Comparison of ENCODE assay signal across 10 cellular contexts in genomic region chr1:85289207-85289847, GRCh38. TPM values are rescaled to one million over a fixed set of nuclear protein-coding genes. Genes with fewer than 3 reads are reported as not detected.
A peak's percentile ranks its signal among the peaks of the same experiment; 100 is the strongest.
DNase-seq lines count a peak whose midpoint lies in the region; ATAC-seq and TF ChIP-seq lines count a peak whose summit lies in the region.
"Had no signal": no experiment of that assay in that cellular context is flagged by ENCODE, and none has a peak within 500 bp of the region (broad histone marks: within the 10 kb centered on the region; RNA-seq: fewer than 3 reads in every experiment).

No MANE protein-coding gene starts in this region.

- peak in 1 of 2 experiments; percentile 77; a peak in 1 of 4 replicates for TF ChIP-seq EP300 in SK-N-SH (IDR thresholded peaks at IDR 0.05; ENCODE audit: borderline replicate concordance in 1 of 2, low read depth in 1 of 2, low read length in 1 of 2)
- no peak for TF ChIP-seq EP300 in tibial nerve (IDR thresholded peaks at IDR 0.05)

- peak; percentile 96 for ATAC-seq in HCT116

- TF ChIP-seq POLR2A in HCT116 (IDR thresholded peaks at IDR 0.05; ENCODE audit: borderline replicate concordance, extremely low read depth, insufficient read depth, insufficient read length) (no peak), tibial nerve (IDR thresholded peaks at IDR 0.05) (no peak)

- DNase-seq in CD14-positive monocyte (ENCODE audit: low spot score), result peak; percentile 52
- peak; percentile 93 for DNase-seq in HCT116 (ENCODE audit: low read depth, low spot score)
- DNase-seq in SK-N-SH, result no peak
- DNase-seq in iris pigment epithelial cell (ENCODE audit: low read depth), result peak; percentile 97
- DNase-seq in 8988T, result no peak
- DNase-seq in tibial nerve (ENCODE audit: low spot score in 2 of 2), result no peak
- DNase-seq in BE2C, result no peak
- DNase-seq in NCI-H187 treated with DMSO at 0.1 percent for 48 hours (lab: John Stamatoyannopoulos, UW), result no peak
- DNase-seq: NCI-H1092 had no signal

- intact Hi-C loops in CD14-positive monocyte (cut with micrococcal nuclease) (loop anchor here in 1 of 2 donors (10.0 kb wide), 1 partner anchor 605 kb away; no protein-coding TSS in a partner anchor), HCT116 (cut with micrococcal nuclease) (no loop called here)

- peaks cover 10 to 50% of the 10 kb centered on the region in 2 experiments for H3K4me1 ChIP-seq in HCT116 (ENCODE audit: control insufficient read depth in 1 of 2, insufficient read depth in 2 of 2, low read length in 2 of 2)
- peaks cover 0 to 21% of the 10 kb centered on the region in 2 experiments; a peak in 1 of 4 replicates for H3K4me1 ChIP-seq in SK-N-SH (ENCODE audit: control insufficient read depth in 1 of 2, insufficient read depth in 2 of 2, low read depth in 1 of 2, low read length in 1 of 2)
- H3K4me1 ChIP-seq in tibial nerve, result no peaks in the 10 kb centered on the region
- no peaks in the 10 kb centered on the region for H3K4me1 ChIP-seq in BE2C

- peak overlapping the region; percentile 61 for H3K4me2 ChIP-seq in HCT116 (ENCODE audit: low read length)
- H3K4me2 ChIP-seq in SK-N-SH, result peak overlapping the region; percentile 25

- RAD21 ChIA-PET in HCT116 (lab: Charles Lee; ENCODE audit: low non-redundant PET in 1 of 2, low total read pairs in 2 of 2, uncharacterized antibody in 2 of 2, unreplicated experiment in 2 of 2), result no interaction called here

- no peak overlapping the region for H2AFZ ChIP-seq in HCT116 (ENCODE audit: low read depth, low read length, poor library complexity, severe bottlenecking)
- H2AFZ ChIP-seq in SK-N-SH (ENCODE audit: low read depth), result no peak overlapping the region

- H3K36me3 ChIP-seq in HCT116 (ENCODE audit: control insufficient read depth in 1 of 2, insufficient read depth in 2 of 2, low read length in 2 of 2), result no peaks in the 10 kb centered on the region
- no peaks in the 10 kb centered on the region for H3K36me3 ChIP-seq in SK-N-SH (replicated peaks in 1 of 2; ENCODE audit: control insufficient read depth in 1 of 2, insufficient read depth in 2 of 2, low read length in 1 of 2)
- H3K36me3 ChIP-seq in tibial nerve, result peaks cover 0 to 8% (median 0%) of the 10 kb centered on the region in 3 donors
- H3K36me3 ChIP-seq in BE2C, result no peaks in the 10 kb centered on the region

- TF ChIP-seq CTCF in CD14-positive monocyte (IDR thresholded peaks at IDR 0.05) (no peak), HCT116 (IDR thresholded peaks at IDR 0.05 in 2 of 3, conservative IDR thresholded peaks at IDR 0.05 in 1 of 3; ENCODE audit: borderline replicate concordance in 1 of 3, insufficient read depth in 1 of 3, low read depth in 2 of 3, low read length in 2 of 3) (no peak), SK-N-SH (IDR thresholded peaks at IDR 0.05) (no peak), tibial nerve (IDR thresholded peaks at IDR 0.05) (no peak), BE2C (IDR thresholded peaks at IDR 0.05; ENCODE audit: low read depth, low read length) (no peak)

- no peaks in the 10 kb centered on the region for H3K36me3 Mint-ChIP-seq in CD14-positive monocyte

- peak overlapping the region; percentile 29; the same call in 1 of the 2 replicates for H3K27ac ChIP-seq in HCT116 (ENCODE audit: low read depth, low read length)
- peak overlapping the region in 1 of 2 experiments; percentile 46; a peak in 3 of 4 replicates for H3K27ac ChIP-seq in SK-N-SH (ENCODE audit: low read depth in 2 of 2, low read length in 1 of 2)
- H3K27ac ChIP-seq in tibial nerve, result no peak overlapping the region

- H3K9me3 ChIP-seq in HCT116 (ENCODE audit: control insufficient read depth in 1 of 2, insufficient read depth in 1 of 2, low read depth in 1 of 2, low read length in 2 of 2) (no peaks in the 10 kb centered on the region), SK-N-SH (no peaks in the 10 kb centered on the region), tibial nerve (no peaks in the 10 kb centered on the region), BE2C (no peaks in the 10 kb centered on the region)

- peaks cover 0 to 1% (median 0%) of the 10 kb centered on the region in 7 donors for H3K9me3 Mint-ChIP-seq in CD14-positive monocyte
- H3K9me3 Mint-ChIP-seq: activated T-helper 2 cell treated with anti-CD3 and anti-CD28 coated beads, Interferon-gamma antibody, Interleukin-2, Interleukin-4, amounts not matched to agents 10 μg/mL and 5 μg/mL and 100 μg/mL, durations not matched to agents 14 hours and 24 hours and 36 hours had no signal

- no peaks in the 10 kb centered on the region for H3K79me2 ChIP-seq in HCT116 (ENCODE audit: insufficient read depth, low read length)
- H3K79me2 ChIP-seq in SK-N-SH (ENCODE audit: insufficient read depth), result no peaks in the 10 kb centered on the region

- H3K27ac Mint-ChIP-seq in CD14-positive monocyte, result no peak overlapping the region
- H3K27ac Mint-ChIP-seq: activated T-helper 2 cell treated with anti-CD3 and anti-CD28 coated beads, Interferon-gamma antibody, Interleukin-2, Interleukin-4, amounts not matched to agents 10 μg/mL and 5 μg/mL and 100 μg/mL, durations not matched to agents 14 hours and 24 hours and 36 hours had no signal

- CTCF ChIA-PET in HCT116 (lab: Charles Lee) (interaction anchor here (1.0 kb wide), 1 partner anchor 13 kb away, joined by 3 read pairs; the partner anchor contains the start of gene BCL10), SK-N-SH (lab: Yijun Ruan, JAX) (interaction anchor here (2.1 kb wide), 1 partner anchor 19 kb away, joined by 5 read pairs; no protein-coding TSS in a partner anchor)

- peak; percentile 46; the same call in 1 of the 2 replicates for TF ChIP-seq RAD21 in HCT116 (IDR thresholded peaks at IDR 0.05; ENCODE audit: low read depth)
- no peak for TF ChIP-seq RAD21 in SK-N-SH (IDR thresholded peaks at IDR 0.05; ENCODE audit: low read length)

- no peaks in the 10 kb centered on the region for H3K9me2 ChIP-seq in HCT116 (ENCODE audit: insufficient read depth)
- no peaks in the 10 kb centered on the region for H3K9me2 ChIP-seq in SK-N-SH

- H3K4me3 Mint-ChIP-seq in CD14-positive monocyte, result no peak overlapping the region

- peaks cover 0 to 7% (median 5%) of the 10 kb centered on the region in 3 donors for H3K27me3 Mint-ChIP-seq in CD14-positive monocyte (ENCODE audit: low read depth in 3 of 3)

- no peaks in the 10 kb centered on the region for H3K4me1 Mint-ChIP-seq in CD14-positive monocyte

- WGBS in SK-N-SH (ENCODE audit: low lambda C conversion rate), result 56% methylated on average over 8 of the region's 9 CpGs
- 91 to 93% methylated on average over 9 of the region's 9 CpGs for WGBS in tibial nerve, 2 donors

- H4K20me1 ChIP-seq in HCT116 (ENCODE audit: insufficient read depth) (no peaks in the 10 kb centered on the region), SK-N-SH (ENCODE audit: insufficient read depth) (no peaks in the 10 kb centered on the region)

- POLR2A ChIA-PET in HCT116 (lab: Charles Lee) (interaction anchor here (2.9 kb wide), 1 partner anchor 13 kb away, joined by 9 read pairs; the partner anchor contains the start of gene BCL10), SK-N-SH (lab: Yijun Ruan, JAX) (no interaction called here)

- no TSS peak for BruUV-seq in HCT116 (replicated peaks; lab: Mats Ljungman, UMichigan)

- H3K27me3 ChIP-seq in HCT116 (ENCODE audit: insufficient read depth, low read length) (no peaks in the 10 kb centered on the region; the same call in 1 of the 2 replicates), SK-N-SH (ENCODE audit: insufficient read depth) (no peaks in the 10 kb centered on the region), tibial nerve (no peaks in the 10 kb centered on the region), BE2C (no peaks in the 10 kb centered on the region)

- H3K9ac ChIP-seq in HCT116 (ENCODE audit: low read length) (peak overlapping the region; percentile 26; the same call in 1 of the 2 replicates), SK-N-SH (no peak overlapping the region)

- peaks cover 16% of the 10 kb centered on the region for H3F3A ChIP-seq in SK-N-SH (replicated peaks; ENCODE audit: insufficient read depth)

- H3K4me3 ChIP-seq in HCT116 (replicated peaks in 1 of 2; ENCODE audit: low read depth in 1 of 2, low read length in 2 of 2), result peak overlapping the region in 1 of 2 experiments; percentile 24; a peak in 1 of 4 replicates
- no peak overlapping the region for H3K4me3 ChIP-seq in SK-N-SH (ENCODE audit: low read depth in 2 of 2, low read length in 1 of 2)
- no peak overlapping the region for H3K4me3 ChIP-seq in tibial nerve
- H3K4me3 ChIP-seq in BE2C (ENCODE audit: low read depth, low read length), result no peak overlapping the region

TF ChIP-seq in HCT116, 20 proteins besides CTCF, POLR2A, EP300 and RAD21 (continues in another document):
- no peak; the same call in 1 of the 2 replicates for TF ChIP-seq ELF1 (IDR thresholded peaks at IDR 0.05; ENCODE audit: borderline replicate concordance, low read depth)
- no peak for TF ChIP-seq TCF7L2 (IDR thresholded peaks at IDR 0.05; ENCODE audit: borderline replicate concordance, extremely low read depth, insufficient read depth, insufficient read length)

TF ChIP-seq in SK-N-SH, 30 proteins besides CTCF, POLR2A, EP300 and RAD21 (continues in another document):
- TF ChIP-seq MXI1 (IDR thresholded peaks at IDR 0.05; ENCODE audit: low read depth, low read length) (no peak), EZH2phosphoT487 (IDR thresholded peaks at IDR 0.05; ENCODE audit: borderline replicate concordance, low read depth) (no peak), JUND (IDR thresholded peaks at IDR 0.05) (peak; percentile 90), FOXM1 (IDR thresholded peaks at IDR 0.05; ENCODE audit: low read depth) (peak; percentile 26; the same call in 1 of the 2 replicates), YY1 (IDR thresholded peaks at IDR 0.05; ENCODE audit: low read depth) (no peak), MEF2A (IDR thresholded peaks at IDR 0.05; ENCODE audit: borderline replicate concordance, low read depth) (no peak), TEAD4 (IDR thresholded peaks at IDR 0.05; ENCODE audit: borderline replicate concordance, insufficient read depth) (no peak), FOXJ3 (CRISPR knock-in tag; IDR thresholded peaks at IDR 0.05) (no peak), TAF1 (IDR thresholded peaks at IDR 0.05; ENCODE audit: borderline replicate concordance, low read depth, low read length) (no peak)

RNA-seq across cellular contexts. Expression of gene BCL10, which starts 12.9 kb away (rescaled TPM):
- polyA plus RNA-seq in CD14-positive monocyte, result 10 to 100 TPM; 26.9 to 27.9 TPM
- 33.8 TPM for total RNA-seq in HCT116 (2021; ENCODE audit: unreplicated experiment)
- polyA plus RNA-seq in HCT116 (2012), result 10.7 and 12.1 TPM in 2 replicates
- 5.8 and 6.6 TPM in 2 replicates for polyA plus RNA-seq in SK-N-SH (2012; rRNA removed)
- 7.2 and 8.0 TPM in 2 replicates for polyA plus RNA-seq in SK-N-SH (2012; cell fraction: cytosol; rRNA removed)
- 5.5 and 7.7 TPM in 2 replicates for polyA plus RNA-seq in SK-N-SH (2012; cell fraction: nucleus; rRNA removed)
- 10 to 100 TPM; 12.6 to 20.3 (median 13.0) TPM for total RNA-seq in tibial nerve
- 8.4 TPM for polyA plus RNA-seq in BE2C (2012; ENCODE audit: insufficient read depth, insufficient read length, low read depth)

RNA-seq across cellular contexts. Expression of gene C1orf52, which starts 29.9 kb away (rescaled TPM):
- polyA plus RNA-seq in CD14-positive monocyte (10 to 100 TPM; 18.5 to 19.7 TPM), SK-N-SH (2012; rRNA removed) (23.4 and 24.3 TPM in 2 replicates)
- total RNA-seq in HCT116 (2021; ENCODE audit: unreplicated experiment) (23.3 TPM), tibial nerve (10 to 100 TPM; 12.7 to 34.8 (median 24.5) TPM)
- polyA plus RNA-seq in HCT116 (2012), result 19.9 and 20.1 TPM in 2 replicates
- 19.1 and 20.8 TPM in 2 replicates for polyA plus RNA-seq in SK-N-SH (2012; cell fraction: cytosol; rRNA removed)
- 30.0 and 36.7 TPM in 2 replicates for polyA plus RNA-seq in SK-N-SH (2012; cell fraction: nucleus; rRNA removed)
- 56.7 TPM for polyA plus RNA-seq in BE2C (2012; ENCODE audit: insufficient read depth, insufficient read length, low read depth)

Comparison
In these comparisons a context has a peak if more than half of its experiments do, and no peak if none do; other contexts are left out.
1. DNase-seq: peak in CD14-positive monocyte (single experiment), HCT116 (single experiment) and iris pigment epithelial cell (single experiment); none in SK-N-SH (single experiment), 8988T (single experiment), tibial nerve (0 of 2), BE2C (single experiment) and NCI-H187 treated with DMSO at 0.1 percent for 48 hours (single experiment).